1 cellular context compared by ENCODE assay signal in the genomic region with DNA sequence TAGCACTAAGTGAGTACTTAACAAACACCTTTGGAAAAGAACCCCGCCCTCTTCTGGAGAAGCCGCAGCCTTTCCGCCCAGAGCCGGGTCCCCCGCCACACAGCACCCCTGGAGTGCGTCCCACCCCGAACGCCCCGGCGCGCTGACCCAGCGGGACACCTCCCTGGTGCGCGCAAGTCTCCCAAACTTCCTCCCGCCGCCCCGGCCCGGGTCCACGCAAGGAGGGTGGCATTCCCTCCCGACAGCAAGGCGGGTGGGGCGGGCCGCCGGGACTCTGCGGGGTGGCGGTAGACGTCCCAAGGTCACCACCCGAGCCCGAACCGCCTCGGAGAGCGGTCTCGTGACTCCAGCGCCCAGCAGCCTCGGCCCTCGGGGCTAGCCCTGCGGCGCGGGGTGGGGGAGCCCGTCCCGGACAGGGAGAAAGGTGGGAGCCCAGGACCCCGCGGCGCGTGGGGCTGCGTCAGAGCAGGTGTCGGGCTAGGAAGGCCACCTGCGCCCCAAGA.
TF ChIP-seq lines count a peak whose summit lies in the region.

No MANE protein-coding gene starts in this region.

TF ChIP-seq in HepG2, 621 proteins besides CTCF, POLR2A, EP300 and RAD21 (continued from another document and continues in another):
- TF ChIP-seq, protein P1, sequence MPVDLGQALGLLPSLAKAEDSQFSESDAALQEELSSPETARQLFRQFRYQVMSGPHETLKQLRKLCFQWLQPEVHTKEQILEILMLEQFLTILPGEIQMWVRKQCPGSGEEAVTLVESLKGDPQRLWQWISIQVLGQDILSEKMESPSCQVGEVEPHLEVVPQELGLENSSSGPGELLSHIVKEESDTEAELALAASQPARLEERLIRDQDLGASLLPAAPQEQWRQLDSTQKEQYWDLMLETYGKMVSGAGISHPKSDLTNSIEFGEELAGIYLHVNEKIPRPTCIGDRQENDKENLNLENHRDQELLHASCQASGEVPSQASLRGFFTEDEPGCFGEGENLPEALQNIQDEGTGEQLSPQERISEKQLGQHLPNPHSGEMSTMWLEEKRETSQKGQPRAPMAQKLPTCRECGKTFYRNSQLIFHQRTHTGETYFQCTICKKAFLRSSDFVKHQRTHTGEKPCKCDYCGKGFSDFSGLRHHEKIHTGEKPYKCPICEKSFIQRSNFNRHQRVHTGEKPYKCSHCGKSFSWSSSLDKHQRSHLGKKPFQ (CRISPR knock-in tag; IDR thresholded peaks at IDR 0.05; ENCODE audit: insufficient replicate concordance): no peak
- TF ChIP-seq ZNF432 (CRISPR knock-in tag; IDR thresholded peaks at IDR 0.05; ENCODE audit: borderline replicate concordance) (0 out of 2 replicates have a peak, but pooled peaks have one; percentile 63), ZNF225 (CRISPR knock-in tag; IDR thresholded peaks at IDR 0.05) (peak; percentile 36; the same call in 1 of the 2 replicates), ZNF34 (CRISPR knock-in tag; IDR thresholded peaks at IDR 0.05; ENCODE audit: borderline replicate concordance) (no peak), HOXA5 (CRISPR knock-in tag; IDR thresholded peaks at IDR 0.05) (peak; percentile 65; the same call in 1 of the 2 replicates), NCOR1 (IDR thresholded peaks at IDR 0.05; ENCODE audit: borderline replicate concordance, low read length) (no peak), KLF13 (CRISPR knock-in tag; IDR thresholded peaks at IDR 0.05) (peak; percentile 66), PRMT3 (CRISPR knock-in tag; IDR thresholded peaks at IDR 0.05; ENCODE audit: borderline replicate concordance, low read depth) (peak; percentile 9; the same call in 1 of the 2 replicates), SAP130 (CRISPR knock-in tag; IDR thresholded peaks at IDR 0.05; ENCODE audit: low read depth) (peak; percentile 2; the same call in 1 of the 2 replicates), PCBP2 (optimal IDR thresholded peaks at IDR 0.05; ENCODE audit: low read depth, low read length, poor library complexity, severe bottlenecking) (no peak), MAZ (IDR thresholded peaks at IDR 0.05; ENCODE audit: borderline replicate concordance, low read depth, low read length) (peak; percentile 21; the same call in 1 of the 2 replicates), MAZ (CRISPR knock-in tag; IDR thresholded peaks at IDR 0.05; ENCODE audit: low read depth) (no peak), ISX (CRISPR knock-in tag; conservative IDR thresholded peaks at IDR 0.05) (0 out of 2 replicates have a peak, but pooled peaks have one; percentile 76), ASH2L (IDR thresholded peaks at IDR 0.05; ENCODE audit: insufficient read length, low read depth, low read length) (no peak), ZSCAN9 (CRISPR knock-in tag; IDR thresholded peaks at IDR 0.05; ENCODE audit: borderline replicate concordance) (no peak), ZC3H4 (CRISPR knock-in tag; IDR thresholded peaks at IDR 0.05; ENCODE audit: borderline replicate concordance) (0 out of 2 replicates have a peak, but pooled peaks have one; percentile 4), ZNF768 (CRISPR knock-in tag; IDR thresholded peaks at IDR 0.05) (peak; percentile 88), ZNF549 (CRISPR knock-in tag; IDR thresholded peaks at IDR 0.05) (no peak), ZNF33B (CRISPR knock-in tag; IDR thresholded peaks at IDR 0.05) (no peak), SP5 (CRISPR knock-in tag; IDR thresholded peaks at IDR 0.05; ENCODE audit: borderline replicate concordance, low read depth) (peak; percentile 22; the same call in 1 of the 2 replicates), SATB2 (CRISPR knock-in tag; IDR thresholded peaks at IDR 0.05) (0 out of 2 replicates have a peak, but pooled peaks have one; percentile 7), TAF15 (IDR thresholded peaks at IDR 0.05; ENCODE audit: low read depth, low read length, poor library complexity, severe bottlenecking) (no peak), POLR2G (IDR thresholded peaks at IDR 0.05; ENCODE audit: low read depth, low read length) (no peak), NFATC3 (CRISPR knock-in tag; IDR thresholded peaks at IDR 0.05) (0 out of 2 replicates have a peak, but pooled peaks have one; percentile 86), PHF20 (CRISPR knock-in tag; IDR thresholded peaks at IDR 0.05) (peak; percentile 58), ZBTB7B (CRISPR knock-in tag; IDR thresholded peaks at IDR 0.05) (peak; percentile 80)
- TF ChIP-seq, protein P2, sequence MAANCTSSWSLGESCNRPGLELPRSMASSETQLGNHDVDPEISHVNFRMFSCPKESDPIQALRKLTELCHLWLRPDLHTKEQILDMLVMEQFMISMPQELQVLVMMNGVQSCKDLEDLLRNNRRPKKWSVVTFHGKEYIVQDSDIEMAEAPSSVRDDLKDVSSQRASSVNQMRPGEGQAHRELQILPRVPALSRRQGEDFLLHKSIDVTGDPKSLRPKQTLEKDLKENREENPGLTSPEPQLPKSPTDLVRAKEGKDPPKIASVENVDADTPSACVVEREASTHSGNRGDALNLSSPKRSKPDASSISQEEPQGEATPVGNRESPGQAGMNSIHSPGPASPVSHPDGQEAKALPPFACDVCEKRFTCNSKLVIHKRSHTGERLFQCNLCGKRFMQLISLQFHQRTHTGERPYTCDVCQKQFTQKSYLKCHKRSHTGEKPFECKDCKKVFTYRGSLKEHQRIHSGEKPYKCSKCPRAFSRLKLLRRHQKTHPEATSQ (CRISPR knock-in tag; IDR thresholded peaks at IDR 0.05; ENCODE audit: borderline replicate concordance): no peak
- TF ChIP-seq, protein P3, sequence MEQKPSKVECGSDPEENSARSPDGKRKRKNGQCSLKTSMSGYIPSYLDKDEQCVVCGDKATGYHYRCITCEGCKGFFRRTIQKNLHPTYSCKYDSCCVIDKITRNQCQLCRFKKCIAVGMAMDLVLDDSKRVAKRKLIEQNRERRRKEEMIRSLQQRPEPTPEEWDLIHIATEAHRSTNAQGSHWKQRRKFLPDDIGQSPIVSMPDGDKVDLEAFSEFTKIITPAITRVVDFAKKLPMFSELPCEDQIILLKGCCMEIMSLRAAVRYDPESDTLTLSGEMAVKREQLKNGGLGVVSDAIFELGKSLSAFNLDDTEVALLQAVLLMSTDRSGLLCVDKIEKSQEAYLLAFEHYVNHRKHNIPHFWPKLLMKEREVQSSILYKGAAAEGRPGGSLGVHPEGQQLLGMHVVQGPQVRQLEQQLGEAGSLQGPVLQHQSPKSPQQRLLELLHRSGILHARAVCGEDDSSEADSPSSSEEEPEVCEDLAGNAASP (CRISPR knock-in tag; IDR thresholded peaks at IDR 0.05; ENCODE audit: borderline replicate concordance): no peak
- TF ChIP-seq, protein P4, sequence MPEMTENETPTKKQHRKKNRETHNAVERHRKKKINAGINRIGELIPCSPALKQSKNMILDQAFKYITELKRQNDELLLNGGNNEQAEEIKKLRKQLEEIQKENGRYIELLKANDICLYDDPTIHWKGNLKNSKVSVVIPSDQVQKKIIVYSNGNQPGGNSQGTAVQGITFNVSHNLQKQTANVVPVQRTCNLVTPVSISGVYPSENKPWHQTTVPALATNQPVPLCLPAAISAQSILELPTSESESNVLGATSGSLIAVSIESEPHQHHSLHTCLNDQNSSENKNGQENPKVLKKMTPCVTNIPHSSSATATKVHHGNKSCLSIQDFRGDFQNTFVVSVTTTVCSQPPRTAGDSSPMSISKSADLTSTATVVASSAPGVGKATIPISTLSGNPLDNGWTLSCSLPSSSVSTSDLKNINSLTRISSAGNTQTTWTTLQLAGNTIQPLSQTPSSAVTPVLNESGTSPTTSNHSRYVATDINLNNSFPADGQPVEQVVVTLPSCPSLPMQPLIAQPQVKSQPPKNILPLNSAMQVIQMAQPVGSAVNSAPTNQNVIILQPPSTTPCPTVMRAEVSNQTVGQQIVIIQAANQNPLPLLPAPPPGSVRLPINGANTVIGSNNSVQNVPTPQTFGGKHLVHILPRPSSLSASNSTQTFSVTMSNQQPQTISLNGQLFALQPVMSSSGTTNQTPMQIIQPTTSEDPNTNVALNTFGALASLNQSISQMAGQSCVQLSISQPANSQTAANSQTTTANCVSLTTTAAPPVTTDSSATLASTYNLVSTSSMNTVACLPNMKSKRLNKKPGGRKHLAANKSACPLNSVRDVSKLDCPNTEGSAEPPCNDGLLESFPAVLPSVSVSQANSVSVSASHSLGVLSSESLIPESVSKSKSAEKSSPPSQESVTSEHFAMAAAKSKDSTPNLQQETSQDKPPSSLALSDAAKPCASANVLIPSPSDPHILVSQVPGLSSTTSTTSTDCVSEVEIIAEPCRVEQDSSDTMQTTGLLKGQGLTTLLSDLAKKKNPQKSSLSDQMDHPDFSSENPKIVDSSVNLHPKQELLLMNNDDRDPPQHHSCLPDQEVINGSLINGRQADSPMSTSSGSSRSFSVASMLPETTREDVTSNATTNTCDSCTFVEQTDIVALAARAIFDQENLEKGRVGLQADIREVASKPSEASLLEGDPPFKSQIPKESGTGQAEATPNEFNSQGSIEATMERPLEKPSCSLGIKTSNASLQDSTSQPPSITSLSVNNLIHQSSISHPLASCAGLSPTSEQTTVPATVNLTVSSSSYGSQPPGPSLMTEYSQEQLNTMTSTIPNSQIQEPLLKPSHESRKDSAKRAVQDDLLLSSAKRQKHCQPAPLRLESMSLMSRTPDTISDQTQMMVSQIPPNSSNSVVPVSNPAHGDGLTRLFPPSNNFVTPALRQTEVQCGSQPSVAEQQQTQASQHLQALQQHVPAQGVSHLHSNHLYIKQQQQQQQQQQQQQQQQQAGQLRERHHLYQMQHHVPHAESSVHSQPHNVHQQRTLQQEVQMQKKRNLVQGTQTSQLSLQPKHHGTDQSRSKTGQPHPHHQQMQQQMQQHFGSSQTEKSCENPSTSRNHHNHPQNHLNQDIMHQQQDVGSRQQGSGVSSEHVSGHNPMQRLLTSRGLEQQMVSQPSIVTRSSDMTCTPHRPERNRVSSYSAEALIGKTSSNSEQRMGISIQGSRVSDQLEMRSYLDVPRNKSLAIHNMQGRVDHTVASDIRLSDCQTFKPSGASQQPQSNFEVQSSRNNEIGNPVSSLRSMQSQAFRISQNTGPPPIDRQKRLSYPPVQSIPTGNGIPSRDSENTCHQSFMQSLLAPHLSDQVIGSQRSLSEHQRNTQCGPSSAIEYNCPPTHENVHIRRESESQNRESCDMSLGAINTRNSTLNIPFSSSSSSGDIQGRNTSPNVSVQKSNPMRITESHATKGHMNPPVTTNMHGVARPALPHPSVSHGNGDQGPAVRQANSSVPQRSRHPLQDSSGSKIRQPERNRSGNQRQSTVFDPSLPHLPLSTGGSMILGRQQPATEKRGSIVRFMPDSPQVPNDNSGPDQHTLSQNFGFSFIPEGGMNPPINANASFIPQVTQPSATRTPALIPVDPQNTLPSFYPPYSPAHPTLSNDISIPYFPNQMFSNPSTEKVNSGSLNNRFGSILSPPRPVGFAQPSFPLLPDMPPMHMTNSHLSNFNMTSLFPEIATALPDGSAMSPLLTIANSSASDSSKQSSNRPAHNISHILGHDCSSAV (CRISPR knock-in tag; IDR thresholded peaks at IDR 0.05; ENCODE audit: borderline replicate concordance): 0 out of 2 replicates have a peak, but pooled peaks have one; percentile 50
- TF ChIP-seq, protein P5, sequence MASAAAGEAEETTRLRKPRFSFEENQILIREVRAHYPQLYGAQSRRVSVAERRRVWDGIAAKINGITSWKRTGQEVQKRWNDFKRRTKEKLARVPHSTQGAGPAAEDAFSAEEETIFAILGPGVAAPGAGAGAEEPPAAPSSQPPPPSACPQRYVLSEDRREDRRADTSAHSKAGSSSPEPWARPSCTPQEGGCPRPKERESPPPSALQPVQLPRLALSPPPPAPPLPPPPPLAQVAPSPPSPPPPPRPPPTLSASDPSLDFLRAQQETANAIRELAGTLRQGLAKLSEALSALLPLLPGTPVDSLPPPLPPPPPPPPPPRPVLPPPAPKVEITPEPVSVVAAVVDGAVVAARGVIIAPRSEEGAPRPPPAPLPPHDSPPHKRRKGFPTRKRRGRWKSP (CRISPR knock-in tag; IDR thresholded peaks at IDR 0.05): 0 out of 2 replicates have a peak, but pooled peaks have one; percentile 0
- TF ChIP-seq, protein P6, sequence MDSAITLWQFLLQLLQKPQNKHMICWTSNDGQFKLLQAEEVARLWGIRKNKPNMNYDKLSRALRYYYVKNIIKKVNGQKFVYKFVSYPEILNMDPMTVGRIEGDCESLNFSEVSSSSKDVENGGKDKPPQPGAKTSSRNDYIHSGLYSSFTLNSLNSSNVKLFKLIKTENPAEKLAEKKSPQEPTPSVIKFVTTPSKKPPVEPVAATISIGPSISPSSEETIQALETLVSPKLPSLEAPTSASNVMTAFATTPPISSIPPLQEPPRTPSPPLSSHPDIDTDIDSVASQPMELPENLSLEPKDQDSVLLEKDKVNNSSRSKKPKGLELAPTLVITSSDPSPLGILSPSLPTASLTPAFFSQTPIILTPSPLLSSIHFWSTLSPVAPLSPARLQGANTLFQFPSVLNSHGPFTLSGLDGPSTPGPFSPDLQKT (CRISPR knock-in tag; IDR thresholded peaks at IDR 0.05; ENCODE audit: borderline replicate concordance): no peak
- TF ChIP-seq, protein P7, sequence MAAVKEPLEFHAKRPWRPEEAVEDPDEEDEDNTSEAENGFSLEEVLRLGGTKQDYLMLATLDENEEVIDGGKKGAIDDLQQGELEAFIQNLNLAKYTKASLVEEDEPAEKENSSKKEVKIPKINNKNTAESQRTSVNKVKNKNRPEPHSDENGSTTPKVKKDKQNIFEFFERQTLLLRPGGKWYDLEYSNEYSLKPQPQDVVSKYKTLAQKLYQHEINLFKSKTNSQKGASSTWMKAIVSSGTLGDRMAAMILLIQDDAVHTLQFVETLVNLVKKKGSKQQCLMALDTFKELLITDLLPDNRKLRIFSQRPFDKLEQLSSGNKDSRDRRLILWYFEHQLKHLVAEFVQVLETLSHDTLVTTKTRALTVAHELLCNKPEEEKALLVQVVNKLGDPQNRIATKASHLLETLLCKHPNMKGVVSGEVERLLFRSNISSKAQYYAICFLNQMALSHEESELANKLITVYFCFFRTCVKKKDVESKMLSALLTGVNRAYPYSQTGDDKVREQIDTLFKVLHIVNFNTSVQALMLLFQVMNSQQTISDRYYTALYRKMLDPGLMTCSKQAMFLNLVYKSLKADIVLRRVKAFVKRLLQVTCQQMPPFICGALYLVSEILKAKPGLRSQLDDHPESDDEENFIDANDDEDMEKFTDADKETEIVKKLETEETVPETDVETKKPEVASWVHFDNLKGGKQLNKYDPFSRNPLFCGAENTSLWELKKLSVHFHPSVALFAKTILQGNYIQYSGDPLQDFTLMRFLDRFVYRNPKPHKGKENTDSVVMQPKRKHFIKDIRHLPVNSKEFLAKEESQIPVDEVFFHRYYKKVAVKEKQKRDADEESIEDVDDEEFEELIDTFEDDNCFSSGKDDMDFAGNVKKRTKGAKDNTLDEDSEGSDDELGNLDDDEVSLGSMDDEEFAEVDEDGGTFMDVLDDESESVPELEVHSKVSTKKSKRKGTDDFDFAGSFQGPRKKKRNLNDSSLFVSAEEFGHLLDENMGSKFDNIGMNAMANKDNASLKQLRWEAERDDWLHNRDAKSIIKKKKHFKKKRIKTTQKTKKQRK (IDR thresholded peaks at IDR 0.05; ENCODE audit: low read length): no peak
